Comparison of ENCODE assay signal across 9 cellular contexts in the genomic region with DNA sequence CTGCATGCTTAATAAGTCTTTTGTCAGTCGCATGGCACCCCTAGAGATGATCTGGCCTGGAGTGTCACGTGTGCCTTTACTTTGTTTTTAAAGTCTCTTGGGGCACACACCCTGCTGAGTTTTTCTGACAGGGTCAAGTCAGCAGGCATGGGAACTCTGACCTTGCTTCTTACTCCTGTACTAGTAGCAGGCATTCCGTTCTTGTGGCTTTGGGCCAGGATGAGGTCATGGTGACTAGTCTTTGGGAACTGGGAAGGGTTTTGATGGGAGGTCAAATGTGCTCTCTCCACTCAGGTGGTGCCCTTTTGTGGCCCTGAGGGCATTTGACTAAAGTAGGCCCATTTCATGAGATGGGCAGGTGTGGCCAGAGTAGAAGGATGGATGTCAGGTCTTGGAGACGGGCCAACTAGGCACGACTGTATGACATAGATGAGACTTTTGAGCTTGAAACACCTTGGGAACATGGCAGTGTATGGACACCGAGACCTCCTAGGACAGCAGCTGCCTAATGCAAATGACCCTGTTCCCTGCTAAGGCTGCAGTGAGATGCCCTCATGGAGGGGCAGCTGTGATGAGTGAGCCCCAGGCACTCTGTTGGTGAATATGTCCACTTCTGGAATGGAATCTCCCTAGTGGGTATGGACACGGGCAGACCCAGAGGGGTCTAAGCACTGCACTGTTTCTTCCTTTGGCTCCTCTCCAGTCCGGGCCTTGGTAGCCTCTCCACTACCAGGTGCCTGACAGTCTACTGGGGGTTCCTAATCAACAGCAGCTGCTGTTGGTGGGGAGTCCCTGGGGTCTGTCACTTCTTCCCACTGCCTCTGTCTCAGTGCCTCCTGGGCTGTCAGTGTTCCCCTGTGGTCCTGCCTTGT. TPM values are rescaled to one million over a fixed set of nuclear protein-coding genes. Genes with fewer than 3 reads are reported as not detected.
DNase-seq lines count a peak whose midpoint lies in the region; ATAC-seq and TF ChIP-seq lines count a peak whose summit lies in the region.
"Had no signal": no experiment of that assay in that cellular context is flagged by ENCODE, and none has a peak within 500 bp of the region (broad histone marks: within the 10 kb centered on the region; RNA-seq: fewer than 3 reads in every experiment).

No MANE protein-coding gene starts in this region.

- no peaks in the 10 kb centered on the region for H3K27me3 Mint-ChIP-seq in stimulated activated naive B cell treated with anti-CD40 and anti-IgM and Interleukin-4, amounts not matched to agents 10 μg/mL and 1 μg/mL and 100 μg/mL, for 72 hours

- no peaks in the 10 kb centered on the region for H4K20me1 ChIP-seq in HCT116 (ENCODE audit: insufficient read depth)

- no peak overlapping the region for H3K4me2 ChIP-seq in HCT116 (ENCODE audit: low read length)

- H3K9me3 ChIP-seq in HCT116 (ENCODE audit: control insufficient read depth in 1 of 2, insufficient read depth in 1 of 2, low read depth in 1 of 2, low read length in 2 of 2) (no peaks in the 10 kb centered on the region), RWPE2 (ENCODE audit: severe bottlenecking) (no peaks in the 10 kb centered on the region)
- H3K9me3 ChIP-seq: vagina had no signal

- intact Hi-C loops in HCT116 (cut with micrococcal nuclease), result loop anchor here (5.0 kb wide), 1 partner anchor 160 kb away; a partner anchor contains a TSS
- intact Hi-C loops in Right ventricle myocardium superior (cut with DNase I), result loop anchor here (5.0 kb wide), 2 partner anchors 70 to 105 kb away; no protein-coding TSS in a partner anchor

- no peak overlapping the region for H3K9ac ChIP-seq in HCT116 (ENCODE audit: low read length)

- peak; percentile 82 for ATAC-seq in HCT116
- ATAC-seq in RWPE2 (ENCODE audit: low read depth), result peak; percentile 85
- peak; percentile 76 for ATAC-seq in Right ventricle myocardium superior (ENCODE audit: poor library complexity)
- peak; percentile 31 to 59 for ATAC-seq in stimulated activated naive B cell treated with anti-CD40 and anti-IgM and Interleukin-4, amounts not matched to agents 10 μg/mL and 1 μg/mL and 100 μg/mL, for 72 hours (replicated peaks)
- ATAC-seq in HG03469 (IDR thresholded peaks at IDR 0.05; ENCODE audit: unreplicated experiment), result no peak

- H3K4me1 ChIP-seq in HCT116 (ENCODE audit: control insufficient read depth in 1 of 2, insufficient read depth in 2 of 2, low read length in 2 of 2) (no peaks in the 10 kb centered on the region; a peak in 1 of 4 replicates), RWPE2 (ENCODE audit: insufficient read depth, poor library complexity, severe bottlenecking) (no peaks in the 10 kb centered on the region)

- H3K27me3 ChIP-seq in HCT116 (ENCODE audit: insufficient read depth, low read length), result no peaks in the 10 kb centered on the region
- no peaks in the 10 kb centered on the region for H3K27me3 ChIP-seq in RWPE2 (ENCODE audit: insufficient read depth, poor library complexity, severe bottlenecking)
- H3K27me3 ChIP-seq: vagina had no signal

- H3K4me3 Mint-ChIP-seq in stimulated activated naive B cell treated with anti-CD40 and anti-IgM and Interleukin-4, amounts not matched to agents 10 μg/mL and 1 μg/mL and 100 μg/mL, for 72 hours, result no peak overlapping the region

- DNase-seq in HCT116 (ENCODE audit: low read depth, low spot score) (peak; percentile 55), RWPE2 (ENCODE audit: low spot score) (peak; percentile 89), Right ventricle myocardium superior (peak; percentile 84), HuH-7.5 (ENCODE audit: low spot score) (no peak), GF-D8 (lab: John Stamatoyannopoulos, UW) (no peak)
- no peak for DNase-seq in stimulated activated naive B cell treated with anti-CD40 and anti-IgM and Interleukin-4, amounts not matched to agents 10 μg/mL and 1 μg/mL and 100 μg/mL, for 72 hours

- peak; percentile 55 for TF ChIP-seq RAD21 in HCT116 (IDR thresholded peaks at IDR 0.05; ENCODE audit: low read depth)

- H3K27ac Mint-ChIP-seq in stimulated activated naive B cell treated with anti-CD40 and anti-IgM and Interleukin-4, amounts not matched to agents 10 μg/mL and 1 μg/mL and 100 μg/mL, for 72 hours, result no peak overlapping the region

- H2AFZ ChIP-seq in HCT116 (ENCODE audit: low read depth, low read length, poor library complexity, severe bottlenecking), result no peak overlapping the region

- POLR2A ChIA-PET in HCT116 (lab: Charles Lee), result no interaction called here

- H3K9me2 ChIP-seq in HCT116 (ENCODE audit: insufficient read depth), result no peaks in the 10 kb centered on the region

- H3K9me3 Mint-ChIP-seq in stimulated activated naive B cell treated with anti-CD40 and anti-IgM and Interleukin-4, amounts not matched to agents 10 μg/mL and 1 μg/mL and 100 μg/mL, for 72 hours, result no peaks in the 10 kb centered on the region

- TF ChIP-seq POLR2A in HCT116 (IDR thresholded peaks at IDR 0.05; ENCODE audit: borderline replicate concordance, extremely low read depth, insufficient read depth, insufficient read length), result no peak

- H3K4me3 ChIP-seq in HCT116 (replicated peaks in 1 of 2; ENCODE audit: low read depth in 1 of 2, low read length in 2 of 2) (no peak overlapping the region), RWPE2 (ENCODE audit: severe bottlenecking) (no peak overlapping the region)
- H3K4me3 ChIP-seq: lung, vagina had no signal

- H3K27ac ChIP-seq in HCT116 (ENCODE audit: low read depth, low read length), result no peak overlapping the region
- H3K27ac ChIP-seq in RWPE2 (ENCODE audit: poor library complexity, severe bottlenecking), result no peak overlapping the region
- H3K27ac ChIP-seq: vagina had no signal

- peaks cover 47 to 73% of the 10 kb centered on the region in 2 donors for H3K36me3 Mint-ChIP-seq in stimulated activated naive B cell treated with anti-CD40 and anti-IgM and Interleukin-4, amounts not matched to agents 10 μg/mL and 1 μg/mL and 100 μg/mL, for 72 hours

- CTCF ChIA-PET in HCT116 (lab: Charles Lee), result no interaction called here

- TF ChIP-seq CTCF in HCT116 (IDR thresholded peaks at IDR 0.05 in 2 of 3, conservative IDR thresholded peaks at IDR 0.05 in 1 of 3; ENCODE audit: borderline replicate concordance in 1 of 3, insufficient read depth in 1 of 3, low read depth in 2 of 3, low read length in 2 of 3), result peak; percentile 29 to 51 (median 43); a peak in 4 of 6 replicates
- peak; percentile 75 for TF ChIP-seq CTCF in RWPE2 (IDR thresholded peaks at IDR 0.05; ENCODE audit: poor library complexity, severe bottlenecking)

- RAD21 ChIA-PET in HCT116 (lab: Charles Lee; ENCODE audit: low non-redundant PET in 1 of 2, low total read pairs in 2 of 2, uncharacterized antibody in 2 of 2, unreplicated experiment in 2 of 2), result interaction anchor here in 1 of 2 experiments (0.5 kb wide), 1 partner anchor 19 kb away, joined by 3 read pairs; no protein-coding TSS in a partner anchor

- H3K79me2 ChIP-seq in HCT116 (ENCODE audit: insufficient read depth, low read length), result no peaks in the 10 kb centered on the region

- H3K36me3 ChIP-seq in HCT116 (ENCODE audit: control insufficient read depth in 1 of 2, insufficient read depth in 2 of 2, low read length in 2 of 2) (peaks cover 26 to 46% of the 10 kb centered on the region in 2 experiments), RWPE2 (ENCODE audit: low read depth) (peaks cover 61% of the 10 kb centered on the region)

- no TSS peak for BruUV-seq in HCT116 (replicated peaks; lab: Mats Ljungman, UMichigan)

- H3K4me1 Mint-ChIP-seq in stimulated activated naive B cell treated with anti-CD40 and anti-IgM and Interleukin-4, amounts not matched to agents 10 μg/mL and 1 μg/mL and 100 μg/mL, for 72 hours, result peaks cover 4 to 22% of the 10 kb centered on the region in 2 donors

TF ChIP-seq in HCT116, 20 proteins besides CTCF, POLR2A, EP300 and RAD21:
- TF ChIP-seq SP1 (IDR thresholded peaks at IDR 0.05; ENCODE audit: low read depth), result no peak
- 0 out of 2 replicates have a peak, but pooled peaks have one; percentile 26 for TF ChIP-seq FOSL1 (IDR thresholded peaks at IDR 0.05; ENCODE audit: low read depth)
TF ChIP-seq in HCT116: peak in this region for 1.

RNA-seq across cellular contexts. Expression of a gene that starts 16.4 kb away (rescaled TPM):
- total RNA-seq in HCT116 (2021; ENCODE audit: unreplicated experiment) (61.0 TPM), Right ventricle myocardium superior (26.4 TPM)
- 53.3 and 57.9 TPM in 2 replicates for polyA plus RNA-seq in HCT116 (2012)

Comparison
In these comparisons a context has a peak if more than half of its experiments do, and no peak if none do; other contexts are left out.
1. DNase-seq: peak in HCT116 (single experiment), RWPE2 (single experiment) and Right ventricle myocardium superior (single experiment); none in stimulated activated naive B cell treated with anti-CD40 and anti-IgM and Interleukin-4, amounts not matched to agents 10 μg/mL and 1 μg/mL and 100 μg/mL, for 72 hours (single experiment), HuH-7.5 (single experiment) and GF-D8 (single experiment).